In the genomic region with DNA sequence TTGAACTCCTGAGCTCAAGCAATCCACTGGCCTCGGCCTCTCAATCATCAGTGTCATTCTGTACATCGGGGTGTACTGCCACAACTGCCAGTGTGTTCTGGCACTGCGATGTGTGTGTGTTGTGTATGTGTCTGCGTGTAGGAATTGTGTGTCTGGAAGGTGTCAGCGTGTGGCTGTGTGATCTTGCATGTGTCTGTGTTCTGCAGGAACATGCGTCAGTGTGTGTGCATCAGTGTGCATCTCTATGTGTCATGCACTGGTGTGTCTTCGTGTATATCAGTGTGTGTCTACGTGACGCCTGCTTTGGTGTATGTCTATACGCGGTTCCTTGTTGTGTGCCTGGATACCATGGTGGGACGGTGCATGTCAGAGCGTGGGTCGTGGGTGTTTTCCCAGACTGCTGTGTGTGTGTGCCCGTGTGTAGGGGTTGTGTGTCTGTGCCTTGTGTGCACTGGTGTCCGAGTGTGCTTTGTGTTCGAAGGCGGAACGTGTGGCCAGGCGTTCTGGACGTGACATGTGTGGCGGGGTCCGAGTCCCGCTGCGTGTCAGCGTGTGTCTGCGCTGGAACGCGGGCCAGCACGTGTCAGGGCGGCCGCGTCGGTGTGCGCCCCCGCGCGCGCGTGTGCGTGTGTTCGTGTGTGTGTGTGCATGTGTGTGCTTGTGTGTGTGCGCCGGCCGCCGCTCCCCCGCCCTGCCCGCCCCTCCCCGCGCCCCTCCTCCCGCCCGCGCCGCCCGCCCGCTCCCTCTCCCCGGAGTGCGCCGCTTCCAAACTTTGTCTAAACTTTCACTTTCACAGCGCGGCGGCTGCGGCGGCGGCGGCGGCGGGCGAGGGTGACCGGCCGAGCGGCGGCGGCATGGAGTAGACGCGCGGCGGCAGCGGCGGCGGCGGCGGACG, we compare ENCODE assay signal across 8 cellular contexts. TPM values are rescaled to one million over a fixed set of nuclear protein-coding genes. Genes with fewer than 3 reads are reported as not detected.
DNase-seq lines count a peak whose midpoint lies in the region; ATAC-seq and TF ChIP-seq lines count a peak whose summit lies in the region.

A gene (plus strand): TSS at position 775 of the 895 bp plus-strand sequence. CDS start 363 bp downstream, outside the sequence.

- H3K4me1 Mint-ChIP-seq in GM23338, result peaks cover 7% of the 10 kb centered on the region

- peaks cover 88% of the 10 kb centered on the region for H3K27me3 Mint-ChIP-seq in GM23338 (ENCODE audit: insufficient read depth, low read depth, poor library complexity)

- H3K9me3 ChIP-seq in neuron (ENCODE audit: low read length) (no peaks in the 10 kb centered on the region), transverse colon (no peaks in the 10 kb centered on the region)

- H3K4me1 ChIP-seq in GM23338 (ENCODE audit: insufficient read depth) (no peaks in the 10 kb centered on the region; the same call in 1 of the 2 replicates), foreskin keratinocyte (no peaks in the 10 kb centered on the region), neuron (ENCODE audit: insufficient read depth, low read length) (peaks cover 3% of the 10 kb centered on the region), transverse colon (peaks cover 0 to 22% (median 10%) of the 10 kb centered on the region in 4 donors)

- no peak for TF ChIP-seq CTCF in GM23338 (conservative IDR thresholded peaks at IDR 0.05; ENCODE audit: low read depth in 2 of 2)
- no peak for TF ChIP-seq CTCF in foreskin keratinocyte (conservative IDR thresholded peaks at IDR 0.05)
- no peak for TF ChIP-seq CTCF in transverse colon (IDR thresholded peaks at IDR 0.05)

- no peaks in the 10 kb centered on the region for H3K79me2 ChIP-seq in GM23338 (replicated peaks; ENCODE audit: insufficient read depth)

- no peaks in the 10 kb centered on the region for H3K9me2 ChIP-seq in GM23338 (ENCODE audit: insufficient read depth)

- H3K27me3 ChIP-seq in GM23338 (ENCODE audit: insufficient read depth) (peaks cover 89% of the 10 kb centered on the region), foreskin keratinocyte (peaks cover 10% of the 10 kb centered on the region), neuron (ENCODE audit: insufficient read depth, low read length) (peaks cover 68% of the 10 kb centered on the region), transverse colon (no peaks in the 10 kb centered on the region)

- TF ChIP-seq EP300 in transverse colon (IDR thresholded peaks at IDR 0.05; ENCODE audit: low read depth), result no peak

- H2AFZ ChIP-seq in GM23338, result peak within 1 kb of the TSS; percentile 92
- no peak within 1 kb of the TSS for H2AFZ ChIP-seq in neuron (ENCODE audit: low read depth, low read length)

- TF ChIP-seq POLR2A in transverse colon (IDR thresholded peaks at IDR 0.05), result no peak

- peak within 1 kb of the TSS; percentile 49 for H3K4me3 ChIP-seq in GM23338
- peak within 1 kb of the TSS; percentile 30 for H3K4me3 ChIP-seq in neuron (ENCODE audit: low read length)
- H3K4me3 ChIP-seq in transverse colon, result peak within 1 kb of the TSS; percentile 59 to 75 (median 65)

- peak within 1 kb of the TSS; percentile 68 for H3K4me3 Mint-ChIP-seq in GM23338

- peak; percentile 60 for DNase-seq in GM23338 (ENCODE audit: low spot score)
- DNase-seq in RKO (ENCODE audit: low spot score), result peak; percentile 49
- peak; percentile 61 for DNase-seq in activated naive CD4-positive, alpha-beta T cell treated with Interleukin-2 at 50 U/mL for 16 hours
- no peak for DNase-seq in foreskin keratinocyte
- DNase-seq in transverse colon, result peak; percentile 70
- no peak for DNase-seq in NCI-H774 (lab: John Stamatoyannopoulos, UW)

- H3K36me3 ChIP-seq in GM23338 (ENCODE audit: insufficient read depth) (no peaks in the 10 kb centered on the region), neuron (ENCODE audit: insufficient read depth, low read length) (no peaks in the 10 kb centered on the region), transverse colon (no peaks in the 10 kb centered on the region)

- 28 to 63% methylated on average over 2 to 21 of the region's 84 CpGs for WGBS in transverse colon (ENCODE audit: low coverage in 1 of 2), 2 donors

- no peak within 1 kb of the TSS for H3K27ac Mint-ChIP-seq in GM23338

- ATAC-seq in GM23338, result no peak; the same call in 2 of the 3 replicates
- ATAC-seq in foreskin keratinocyte, result peak; percentile 33
- ATAC-seq in GM19351 (IDR thresholded peaks at IDR 0.05; ENCODE audit: unreplicated experiment), result no peak

- in situ Hi-C loops in transverse colon (cut with MboI; ENCODE audit: low pct_ligation_motif_present in 1 of 4, low pct_unique_long_range_greater_than_20kb in 1 of 4, low sequenced_read_pairs in 3 of 4), result loop anchor here in 1 of 4 donors (25.0 kb wide), 1 partner anchor 92 kb away; no protein-coding TSS in a partner anchor

- H3K4me2 ChIP-seq in GM23338, result peak within 1 kb of the TSS; percentile 81

- no peaks in the 10 kb centered on the region; the same call in 1 of the 2 replicates for H4K20me1 ChIP-seq in GM23338 (replicated peaks; ENCODE audit: insufficient read depth)

- peaks cover 8% of the 10 kb centered on the region; the same call in 1 of the 2 replicates for H3F3A ChIP-seq in GM23338 (replicated peaks; ENCODE audit: low read depth)

- peaks cover 5% of the 10 kb centered on the region; the same call in 1 of the 3 replicates for H3K9me3 Mint-ChIP-seq in GM23338

- intact Hi-C loops in transverse colon (cut with DNase I; ENCODE audit: low total_unique reads), result loop anchor here (5.0 kb wide), 1 partner anchor 37 kb away; no protein-coding TSS in a partner anchor

- peaks cover 4% of the 10 kb centered on the region; the same call in 2 of the 3 replicates for H3K36me3 Mint-ChIP-seq in GM23338 (ENCODE audit: low read depth)

- H3K27ac ChIP-seq in GM23338 (ENCODE audit: low read depth), result no peak within 1 kb of the TSS
- H3K27ac ChIP-seq in foreskin keratinocyte, result no peak within 1 kb of the TSS
- H3K27ac ChIP-seq in transverse colon, result peak within 1 kb of the TSS; percentile 87 to 91 (median 89)

TF ChIP-seq in GM23338, 12 proteins besides CTCF, POLR2A, EP300 and RAD21:
- no peak for TF ChIP-seq NANOG (IDR thresholded peaks at IDR 0.05; ENCODE audit: borderline replicate concordance)
- peak; percentile 95 for TF ChIP-seq EZH2 (IDR thresholded peaks at IDR 0.05; ENCODE audit: low read depth, unreplicated experiment)
- TF ChIP-seq JUNB (IDR thresholded peaks at IDR 0.05; ENCODE audit: unreplicated experiment), result no peak
- no peak for TF ChIP-seq ZNF331 (CRISPR knock-in tag; IDR thresholded peaks at IDR 0.05; ENCODE audit: low read depth)
- TF ChIP-seq EZH2phosphoT487 (IDR thresholded peaks at IDR 0.05; ENCODE audit: unreplicated experiment), result no peak
- no peak for TF ChIP-seq CREB1 (CRISPR knock-in tag; IDR thresholded peaks at IDR 0.05; ENCODE audit: low read depth)

RNA-seq across cellular contexts. Expression of the gene that starts here (rescaled TPM):
- 0.14 and 1.2 TPM in 2 replicates for total RNA-seq in GM23338 (2014; rRNA removed; shearing (Covaris generic))
- polyA plus RNA-seq in GM23338 (2016; fragmentation: Nextera tagmentation; extraction: Ambion mirVana) (0.06 and 0.31 TPM in 2 replicates), foreskin keratinocyte (3.3 and 5.3 TPM in 2 replicates)
- total RNA-seq in foreskin keratinocyte (9.4 and 13.0 TPM in 2 replicates), transverse colon (10 to 100 TPM; 25.4 to 53.1 (median 29.3) TPM)

Comparison
In these comparisons a context has a peak if more than half of its experiments do, and no peak if none do; other contexts are left out.
1. DNase-seq: peak in GM23338 (single experiment), RKO (single experiment), activated naive CD4-positive, alpha-beta T cell treated with Interleukin-2 at 50 U/mL for 16 hours (single experiment) and transverse colon (single experiment); none in foreskin keratinocyte (0 of 2) and NCI-H774 (single experiment).
2. H3K27ac ChIP-seq: peak in transverse colon (4 of 4); none in GM23338 (single experiment) and foreskin keratinocyte (single experiment).
3. Peak in every context shown above with its lines, with median percentiles within 50 percentile points of each other: H3K4me3 ChIP-seq.